In genomic region chr1:234963180-234963903, GRCh38 we compare ENCODE assay signal across 7 cellular contexts.
DNase-seq lines count a peak whose midpoint lies in the region; ATAC-seq and TF ChIP-seq lines count a peak whose summit lies in the region.

No MANE protein-coding gene starts in this region.

- H3K9ac ChIP-seq in skeletal muscle satellite cell (ENCODE audit: low read depth, low read length), result peak overlapping the region; percentile 82

- peaks cover 42% of the 10 kb centered on the region for H3K4me1 ChIP-seq in skeletal muscle satellite cell (ENCODE audit: control insufficient read depth, insufficient read depth, low read length)

- peak; percentile 41; the same call in 1 of the 2 replicates for TF ChIP-seq POLR2A in Raji (IDR thresholded peaks at IDR 0.05; ENCODE audit: insufficient read depth, low read depth, low read length)

- DNase-seq in activated gamma-delta T cell (lab: John Stamatoyannopoulos, UW), result peak; percentile 83
- no peak for DNase-seq in glutamatergic neuron
- no peak for DNase-seq in NCI-H2171 treated with DMSO at 0.1 percent for 48 hours (lab: John Stamatoyannopoulos, UW)

- TF ChIP-seq CTCF in glutamatergic neuron (IDR thresholded peaks at IDR 0.05; ENCODE audit: partially characterized antibody, unreplicated experiment), result no peak

- H3K4me3 ChIP-seq in skeletal muscle satellite cell (ENCODE audit: low read length), result peak overlapping the region; percentile 3

- no peaks in the 10 kb centered on the region for H3K36me3 Mint-ChIP-seq in glutamatergic neuron (ENCODE audit: unreplicated experiment)

- no peaks in the 10 kb centered on the region for H3K9me3 ChIP-seq in skeletal muscle satellite cell (replicated peaks; ENCODE audit: low read length)

- H3K27me3 ChIP-seq in skeletal muscle satellite cell (ENCODE audit: control insufficient read depth, insufficient read depth, low read length), result no peaks in the 10 kb centered on the region

- H3K4me1 Mint-ChIP-seq in glutamatergic neuron (ENCODE audit: low read depth, unreplicated experiment), result peaks cover 33% of the 10 kb centered on the region

- H3K4me3 Mint-ChIP-seq in glutamatergic neuron (ENCODE audit: unreplicated experiment), result peak overlapping the region; percentile 5

- peaks cover 5% of the 10 kb centered on the region for H3K9me3 Mint-ChIP-seq in glutamatergic neuron (ENCODE audit: unreplicated experiment)

- peak overlapping the region; percentile 40 for H3K27ac Mint-ChIP-seq in glutamatergic neuron (ENCODE audit: unreplicated experiment)

- ATAC-seq in GM18873 (IDR thresholded peaks at IDR 0.05; ENCODE audit: low FRiP score, unreplicated experiment) (peak; percentile 84), HG03103 (IDR thresholded peaks at IDR 0.05; ENCODE audit: low read depth, unreplicated experiment) (peak; percentile 72)

- H3K4me2 ChIP-seq in skeletal muscle satellite cell (ENCODE audit: low read length), result peak overlapping the region; percentile 73

- H3K36me3 ChIP-seq in skeletal muscle satellite cell (ENCODE audit: insufficient read depth, low read length), result no peaks in the 10 kb centered on the region

- peaks cover 4% of the 10 kb centered on the region for H3K27me3 Mint-ChIP-seq in glutamatergic neuron (ENCODE audit: unreplicated experiment)
